In genomic region chr3:151296226-151296625, GRCh38 we compare ENCODE assay signal across 20 cellular contexts. TPM values are rescaled to one million over a fixed set of nuclear protein-coding genes. Genes with fewer than 3 reads are reported as not detected.
DNase-seq lines count a peak whose midpoint lies in the region; ATAC-seq lines count a peak whose summit lies in the region.
"Had no signal": no experiment of that assay in that cellular context is flagged by ENCODE, and none has a peak within 500 bp of the region (broad histone marks: within the 10 kb centered on the region; RNA-seq: fewer than 3 reads in every experiment).

No MANE protein-coding gene starts in this region.

- no peak overlapping the region for H3K56ac ChIP-seq in mesendoderm (ENCODE audit: low read length)

- H3K4me1 Mint-ChIP-seq in T-helper 1 cell treated with Interleukin-12 subunit alpha and Interleukin-12 subunit beta and Interleukin-4 antibody, amounts not matched to agents 30 μg/mL and 1 μg/mL, for 36 hours (ENCODE audit: low read depth), result peaks cover 4% of the 10 kb centered on the region
- peaks cover 38% of the 10 kb centered on the region for H3K4me1 Mint-ChIP-seq in dendritic cell treated with granulocyte-macrophage colony-stimulating factor and Interleukin-4, amounts not matched to agents 40 ng/mL and 50 ng/mL, for 4 days (ENCODE audit: low read depth)
- H3K4me1 Mint-ChIP-seq in naive thymus-derived CD8-positive, alpha-beta T cell, result no peaks in the 10 kb centered on the region
- H3K4me1 Mint-ChIP-seq: IgD-negative memory B cell had no signal

- DNase-seq in T-helper 1 cell (no peak), mesendoderm (peak; percentile 49), D341Med (ENCODE audit: low spot score) (no peak), GM19238 (ENCODE audit: insufficient read length, low spot score) (no peak), middle frontal gyrus (ENCODE audit: extremely low spot score, low spot score) (no peak)
- DNase-seq in naive thymus-derived CD8-positive, alpha-beta T cell, result no peak
- DNase-seq: CD8-positive, alpha-beta T cell; COR-L47; DMS53; GOT3; KG1 had no signal

- no peaks in the 10 kb centered on the region for H3K9me3 Mint-ChIP-seq in T-helper 1 cell treated with Interleukin-12 subunit alpha and Interleukin-12 subunit beta and Interleukin-4 antibody, amounts not matched to agents 30 μg/mL and 1 μg/mL, for 36 hours
- H3K9me3 Mint-ChIP-seq in dendritic cell treated with granulocyte-macrophage colony-stimulating factor and Interleukin-4, amounts not matched to agents 40 ng/mL and 50 ng/mL, for 4 days, result no peaks in the 10 kb centered on the region
- H3K9me3 Mint-ChIP-seq in naive thymus-derived CD8-positive, alpha-beta T cell, result no peaks in the 10 kb centered on the region
- H3K9me3 Mint-ChIP-seq: CD8-positive, alpha-beta T cell; IgD-negative memory B cell had no signal

- H3K27ac Mint-ChIP-seq in T-helper 1 cell treated with Interleukin-12 subunit alpha and Interleukin-12 subunit beta and Interleukin-4 antibody, amounts not matched to agents 30 μg/mL and 1 μg/mL, for 36 hours, result peak overlapping the region; percentile 29
- H3K27ac Mint-ChIP-seq in dendritic cell treated with granulocyte-macrophage colony-stimulating factor and Interleukin-4, amounts not matched to agents 40 ng/mL and 50 ng/mL, for 4 days, result peak overlapping the region; percentile 13
- H3K27ac Mint-ChIP-seq in naive thymus-derived CD8-positive, alpha-beta T cell, result no peak overlapping the region
- H3K27ac Mint-ChIP-seq: CD8-positive, alpha-beta T cell; IgD-negative memory B cell had no signal

- no peak overlapping the region for H3K4ac ChIP-seq in mesendoderm (ENCODE audit: low read depth, low read length)

- H4K8ac ChIP-seq in mesendoderm (ENCODE audit: low read depth, low read length), result no peak overlapping the region

- H3K79me1 ChIP-seq in mesendoderm (ENCODE audit: low read length), result no peaks in the 10 kb centered on the region

- POLR2A ChIA-PET in naive thymus-derived CD8-positive, alpha-beta T cell (lab: Charles Lee), result no interaction called here

- H3K18ac ChIP-seq in mesendoderm (ENCODE audit: low read length), result no peak overlapping the region

- H3K79me2 ChIP-seq in mesendoderm (ENCODE audit: control insufficient read depth, insufficient read depth, low read length), result no peaks in the 10 kb centered on the region

- H2AK5ac ChIP-seq in mesendoderm (ENCODE audit: low read length), result no peak overlapping the region

- no peaks in the 10 kb centered on the region for H3K27me3 ChIP-seq in mesendoderm (ENCODE audit: insufficient read depth, low read length, poor library complexity)

- WGBS in mesendoderm (ENCODE audit: extremely low coverage, insufficient coverage, low lambda C conversion rate), result no CpG with 5 or more reads among the region's 3 CpGs

- no peak overlapping the region for H3K4me3 Mint-ChIP-seq in T-helper 1 cell treated with Interleukin-12 subunit alpha and Interleukin-12 subunit beta and Interleukin-4 antibody, amounts not matched to agents 30 μg/mL and 1 μg/mL, for 36 hours
- H3K4me3 Mint-ChIP-seq in dendritic cell treated with granulocyte-macrophage colony-stimulating factor and Interleukin-4, amounts not matched to agents 40 ng/mL and 50 ng/mL, for 4 days, result no peak overlapping the region
- H3K4me3 Mint-ChIP-seq in naive thymus-derived CD8-positive, alpha-beta T cell, result no peak overlapping the region
- H3K4me3 Mint-ChIP-seq: CD14-positive monocyte; CD8-positive, alpha-beta T cell; IgD-negative memory B cell had no signal

- no peak overlapping the region for H3K27ac ChIP-seq in mesendoderm (ENCODE audit: low read depth, low read length)
- H3K27ac ChIP-seq: 22Rv1 had no signal

- no peak overlapping the region for H3K4me2 ChIP-seq in mesendoderm (ENCODE audit: low read length)

- no peak overlapping the region for H2BK120ac ChIP-seq in mesendoderm (ENCODE audit: low read depth, low read length)

- peaks cover 47% of the 10 kb centered on the region for H3K27me3 Mint-ChIP-seq in T-helper 1 cell treated with Interleukin-12 subunit alpha and Interleukin-12 subunit beta and Interleukin-4 antibody, amounts not matched to agents 30 μg/mL and 1 μg/mL, for 36 hours (ENCODE audit: low read depth)
- H3K27me3 Mint-ChIP-seq in dendritic cell treated with granulocyte-macrophage colony-stimulating factor and Interleukin-4, amounts not matched to agents 40 ng/mL and 50 ng/mL, for 4 days, result no peaks in the 10 kb centered on the region
- H3K27me3 Mint-ChIP-seq in naive thymus-derived CD8-positive, alpha-beta T cell, result peaks cover 3 to 21% (median 9%) of the 10 kb centered on the region in 5 donors

- H4K5ac ChIP-seq in mesendoderm (ENCODE audit: low read length), result no peak overlapping the region

- no peak overlapping the region for H3K4me3 ChIP-seq in mesendoderm (ENCODE audit: low read length)

- H3K4me1 ChIP-seq in mesendoderm (ENCODE audit: control insufficient read depth, low read depth, low read length), result no peaks in the 10 kb centered on the region

- ATAC-seq in naive thymus-derived CD8-positive, alpha-beta T cell, result no peak
- ATAC-seq: CD8-positive, alpha-beta T cell; HCT116 had no signal

- intact Hi-C loops in dendritic cell treated with granulocyte-macrophage colony-stimulating factor and Interleukin-4, amounts not matched to agents 40 ng/mL and 50 ng/mL, for 4 days (cut with micrococcal nuclease), result no loop called here

- H2BK15ac ChIP-seq in mesendoderm (replicated peaks; ENCODE audit: low read depth), result no peak overlapping the region

- no peak overlapping the region for H2BK5ac ChIP-seq in mesendoderm (ENCODE audit: low read length)

- no peaks in the 10 kb centered on the region for H3K36me3 Mint-ChIP-seq in T-helper 1 cell treated with Interleukin-12 subunit alpha and Interleukin-12 subunit beta and Interleukin-4 antibody, amounts not matched to agents 30 μg/mL and 1 μg/mL, for 36 hours (ENCODE audit: low read depth)
- no peaks in the 10 kb centered on the region for H3K36me3 Mint-ChIP-seq in dendritic cell treated with granulocyte-macrophage colony-stimulating factor and Interleukin-4, amounts not matched to agents 40 ng/mL and 50 ng/mL, for 4 days (ENCODE audit: low read depth)
- H3K36me3 Mint-ChIP-seq in naive thymus-derived CD8-positive, alpha-beta T cell, result no peaks in the 10 kb centered on the region
- H3K36me3 Mint-ChIP-seq: CD14-positive monocyte; CD8-positive, alpha-beta T cell; IgD-negative memory B cell had no signal

- H3K36me3 ChIP-seq in mesendoderm (ENCODE audit: control insufficient read depth, insufficient read depth, low read length), result no peaks in the 10 kb centered on the region

- H3K9ac ChIP-seq in mesendoderm (ENCODE audit: low read length), result no peak overlapping the region

- H3K23ac ChIP-seq in mesendoderm (ENCODE audit: low read length), result no peak overlapping the region

RNA-seq across cellular contexts. Expression of gene P2RY14, which starts 17.9 kb away (rescaled TPM):
- 0.01 TPM for polyA plus RNA-seq in mesendoderm (2013, experiment 1 of 2)
- polyA plus RNA-seq in mesendoderm (2013, experiment 2 of 2), result 0.03 TPM
- under 1 TPM in 1 of 2 experiments, not detected in 1; 0.21 TPM for total RNA-seq in naive thymus-derived CD8-positive, alpha-beta T cell
- not detected for polyA plus RNA-seq in naive thymus-derived CD8-positive, alpha-beta T cell
- total RNA-seq: A673, HT-29 had no signal
- polyA plus RNA-seq: BJ had no signal

RNA-seq across cellular contexts. Expression of gene GPR87, which starts 20.4 kb away (rescaled TPM):
- polyA plus RNA-seq in mesendoderm (2013, experiment 1 of 2), result 0.70 TPM
- 0.55 TPM for polyA plus RNA-seq in mesendoderm (2013, experiment 2 of 2)
- not detected for total RNA-seq in naive thymus-derived CD8-positive, alpha-beta T cell
- polyA plus RNA-seq in naive thymus-derived CD8-positive, alpha-beta T cell, result not detected
- total RNA-seq: A673; CD8-positive, alpha-beta T cell had no signal
- polyA plus RNA-seq: BJ, IgD-negative memory B cell had no signal

RNA-seq across cellular contexts. Expression of gene P2RY13, which starts 33.1 kb away (rescaled TPM):
- polyA plus RNA-seq in mesendoderm (2013, experiment 1 of 2), result not detected
- not detected for polyA plus RNA-seq in mesendoderm (2013, experiment 2 of 2)
- not detected for total RNA-seq in naive thymus-derived CD8-positive, alpha-beta T cell
- under 1 TPM in 2 of 3 donors, not detected in 1; 0.05 to 0.06 TPM for polyA plus RNA-seq in naive thymus-derived CD8-positive, alpha-beta T cell
- total RNA-seq: A673; CD8-positive, alpha-beta T cell; HT-29 had no signal
- polyA plus RNA-seq: BJ had no signal

Comparison
In these comparisons a context has a peak if more than half of its experiments do, and no peak if none do; other contexts are left out.
1. H3K27ac Mint-ChIP-seq: peak in T-helper 1 cell treated with Interleukin-12 subunit alpha and Interleukin-12 subunit beta and Interleukin-4 antibody, amounts not matched to agents 30 μg/mL and 1 μg/mL, for 36 hours (single experiment) and dendritic cell treated with granulocyte-macrophage colony-stimulating factor and Interleukin-4, amounts not matched to agents 40 ng/mL and 50 ng/mL, for 4 days (single experiment); none in naive thymus-derived CD8-positive, alpha-beta T cell (0 of 10).